In the genomic region with DNA sequence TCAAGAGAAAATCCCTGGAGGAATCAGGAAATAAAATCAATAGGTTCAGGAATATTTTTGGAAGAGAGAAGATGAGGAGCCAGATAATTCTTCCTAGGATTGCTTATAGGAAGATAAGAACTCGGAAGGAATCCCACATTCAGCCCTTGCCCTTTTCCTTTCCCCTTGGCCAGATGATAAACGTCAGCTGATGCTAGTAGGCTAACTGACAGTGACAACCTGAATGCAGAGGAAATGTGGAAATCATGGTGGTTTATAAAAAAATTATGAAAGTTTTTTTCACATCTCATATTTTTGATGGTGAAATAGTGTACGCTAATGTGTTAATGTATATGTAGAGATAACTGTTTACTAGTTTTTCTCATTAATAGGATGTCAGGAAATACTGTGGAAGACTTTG, we compare ENCODE assay signal across 20 cellular contexts. TPM values are rescaled to one million over a fixed set of nuclear protein-coding genes. Genes with fewer than 3 reads are reported as not detected.
"Had no signal": no experiment of that assay in that cellular context is flagged by ENCODE, and none has a peak within 500 bp of the region (broad histone marks: within the 10 kb centered on the region; RNA-seq: fewer than 3 reads in every experiment).

No MANE protein-coding gene starts in this region.

- H3K9me3 ChIP-seq: breast epithelium, right lobe of liver, suprapubic skin, upper lobe of right lung had no signal

- H3K4me1 ChIP-seq: breast epithelium, right lobe of liver had no signal

- H3K36me3 ChIP-seq: breast epithelium, right lobe of liver, suprapubic skin, upper lobe of right lung had no signal

- H3K27me3 ChIP-seq: breast epithelium, dorsolateral prefrontal cortex, right lobe of liver, suprapubic skin, upper lobe of right lung had no signal

- H3K27ac ChIP-seq: breast epithelium, dorsolateral prefrontal cortex, right lobe of liver, suprapubic skin, upper lobe of right lung had no signal

- H3K4me3 ChIP-seq: breast epithelium, dorsolateral prefrontal cortex, lung, right lobe of liver, suprapubic skin, upper lobe of right lung had no signal

- DNase-seq: activated CD4-positive, alpha-beta memory T cell treated with anti-CD3 and anti-CD28 coated beads, Interleukin-2, amount 10 ng/mL, durations not matched to agents 7 days and 5 days; activated CD4-positive, CD25-positive, alpha-beta regulatory T cell treated with anti-CD3 and anti-CD28 coated beads, Interleukin-2, amount 50 U/mL, for 72 hours; activated CD8-positive, alpha-beta memory T cell treated with anti-CD3 and anti-CD28 coated beads, Interleukin-2, amount 50 U/mL, for 4 hours; activated gamma-delta T cell treated with Interleukin-2 at 50 U/mL for 16 hours; activated naive CD8-positive, alpha-beta T cell treated with anti-CD3 and anti-CD28 coated beads for 36 hours; activated T-cell treated with anti-CD3 and anti-CD28 coated beads, Interleukin-2, amount 50 U/mL, for 72 hours; aorta; dorsolateral prefrontal cortex; foreskin fibroblast; glutamatergic neuron; naive B cell; right lobe of liver; stimulated activated CD4-positive, alpha-beta T cell treated with anti-CD3 and anti-CD28 coated beads, Interleukin-12 subunit alpha, Interleukin-12 subunit beta, amount 100 ng/mL, for 4 hours; stimulated activated naive CD4-positive, alpha-beta T cell treated with Interleukin-2 at 50 U/mL for 16 hours; upper lobe of right lung had no signal

- ATAC-seq: activated T-cell treated with anti-CD3 and anti-CD28 coated beads, Interleukin-2, amount 50 U/mL, for 72 hours; esophagus mucosa; right lobe of liver; upper lobe of right lung had no signal

RNA-seq across cellular contexts. Expression of gene EDNRB, which starts 56.9 kb away (rescaled TPM):
- total RNA-seq: activated CD4-positive, alpha-beta memory T cell treated with anti-CD3 and anti-CD28 coated beads, Interleukin-2, amount 10 ng/mL, durations not matched to agents 7 days and 5 days; activated naive CD8-positive, alpha-beta T cell treated with anti-CD3 and anti-CD28 coated beads for 36 hours; activated T-cell treated with anti-CD3 and anti-CD28 coated beads, Interleukin-2, amount 50 U/mL, for 72 hours; chondrocyte had no signal
